ENCODE assay signal across 26 cellular contexts in genomic region chr14:73394317-73394716, GRCh38.
A peak's percentile ranks its signal among the peaks of the same experiment; 100 is the strongest.
DNase-seq lines count a peak whose midpoint lies in the region; ATAC-seq, FAIRE-seq and TF ChIP-seq lines count a peak whose summit lies in the region.
"Had no signal": no experiment of that assay in that cellular context is flagged by ENCODE, and none has a peak within 500 bp of the region (broad histone marks: within the 10 kb centered on the region; RNA-seq: fewer than 3 reads in every experiment).

No MANE protein-coding gene starts in this region.

- no peak overlapping the region for H2AFZ ChIP-seq in mesenchymal stem cell (ENCODE audit: low read depth, low read length)

- H3K27me3 Mint-ChIP-seq in WTC11 (ENCODE audit: low read depth) (no peaks in the 10 kb centered on the region), Caco-2 (ENCODE audit: insufficient read depth, unreplicated experiment) (no peaks in the 10 kb centered on the region)
- H3K27me3 Mint-ChIP-seq: CD4-positive, alpha-beta memory T cell; T-cell had no signal

- TF ChIP-seq POLR2A in H54 (IDR thresholded peaks at IDR 0.05; ENCODE audit: low read depth, low read length) = no peak

- no peaks in the 10 kb centered on the region for H3K36me3 Mint-ChIP-seq in WTC11
- peaks cover under 1% of the 10 kb centered on the region for H3K36me3 Mint-ChIP-seq in Caco-2 (ENCODE audit: insufficient read depth, unreplicated experiment)

- H3K79me1 ChIP-seq in mesenchymal stem cell (replicated peaks; ENCODE audit: low read length, poor library complexity, severe bottlenecking) = peaks cover 20% of the 10 kb centered on the region

- FAIRE-seq in H54 (lab: Jason Lieb, UNC) = peak; percentile 45
- FAIRE-seq: GM18507 had no signal

- POLR2A ChIA-PET in WTC11 (lab: Charles Lee) (interaction anchor here (0.7 kb wide), 1 partner anchor 477 kb away, joined by 4 read pairs; no protein-coding TSS in a partner anchor), Caco-2 (lab: Charles Lee) (interaction anchor here (0.7 kb wide), 1 partner anchor 159 kb away, joined by 3 read pairs; no protein-coding TSS in a partner anchor)

- no peak overlapping the region for H3K4ac ChIP-seq in mesenchymal stem cell (ENCODE audit: low read depth in 1 of 2, low read length in 2 of 2)

- no peak overlapping the region for H4K8ac ChIP-seq in mesenchymal stem cell (ENCODE audit: low read length)

- no peak overlapping the region for H4K91ac ChIP-seq in mesenchymal stem cell (ENCODE audit: low read length)

- H3K4me3 Mint-ChIP-seq in WTC11 = no peak overlapping the region
- no peak overlapping the region for H3K4me3 Mint-ChIP-seq in Caco-2 (ENCODE audit: unreplicated experiment)
- H3K4me3 Mint-ChIP-seq: CD4-positive, alpha-beta memory T cell; T-cell had no signal

- H3K4me3 ChIP-seq in mesenchymal stem cell (ENCODE audit: insufficient read depth in 1 of 2, low read depth in 1 of 2, low read length in 2 of 2) (no peak overlapping the region), Caco-2 (ENCODE audit: low read depth, low read length) (no peak overlapping the region)
- H3K4me3 ChIP-seq: BLaER1, SJCRH30 had no signal

- intact Hi-C loops in Caco-2 (cut with micrococcal nuclease; ENCODE audit: unreplicated experiment) = no loop called here

- DNase-seq in ACHN (peak; percentile 50), H54 (ENCODE audit: insufficient read length, low spot score) (no peak), WTC11 (ENCODE audit: low spot score) (no peak), mesenchymal stem cell (peak; percentile 10), C1 segment of cervical spinal cord (lab: John Stamatoyannopoulos, UW) (no peak), Caco-2 (no peak), NCI-H2029 treated with DMSO at 0.1 percent for 48 hours (lab: John Stamatoyannopoulos, UW) (no peak)
- DNase-seq: Calu3; CD4-positive, alpha-beta memory T cell; DMS79 treated with DMSO at 0.1 percent for 48 hours; GOT3; HCEC 1CT; NCI-H1092 treated with DMSO at 0.1 percent for 48 hours; NCI-H1436 treated with DMSO at 0.1 percent for 48 hours; NCI-H187 treated with DMSO at 0.1 percent for 48 hours; NCI-H2107; NCI-H82; NK-92 treated with Interleukin-12 subunit alpha and Interleukin-12 subunit beta, amount 100 ng/mL, for 24 hours; PC-3; SJCRH30; T-cell had no signal

- H2AK5ac ChIP-seq in mesenchymal stem cell (ENCODE audit: low read length, severe bottlenecking) = no peak overlapping the region

- no peak overlapping the region for H3K14ac ChIP-seq in mesenchymal stem cell (ENCODE audit: low read length in 2 of 2)

- H3K9me3 Mint-ChIP-seq in WTC11 = no peaks in the 10 kb centered on the region
- no peaks in the 10 kb centered on the region for H3K9me3 Mint-ChIP-seq in Caco-2 (ENCODE audit: unreplicated experiment)
- H3K9me3 Mint-ChIP-seq: CD4-positive, alpha-beta memory T cell; T-cell had no signal

- ATAC-seq in WTC11 = no peak
- ATAC-seq in GM19351 (IDR thresholded peaks at IDR 0.05; ENCODE audit: unreplicated experiment) = no peak
- ATAC-seq: Right ventricle myocardium inferior, SK-N-SH treated with all-trans-retinoic acid at 6 μM for 48 hours, T-cell had no signal

- H2BK120ac ChIP-seq in mesenchymal stem cell (ENCODE audit: low read depth, low read length) = no peak overlapping the region

- no peak overlapping the region for H3K23ac ChIP-seq in mesenchymal stem cell (ENCODE audit: low read length in 2 of 2)

- H2BK12ac ChIP-seq in mesenchymal stem cell (ENCODE audit: low read length in 2 of 2) = no peak overlapping the region

- H3K4me1 ChIP-seq in mesenchymal stem cell (ENCODE audit: control insufficient read depth, insufficient read depth, low read depth, low read length) (peaks cover 1% of the 10 kb centered on the region), Caco-2 (no peaks in the 10 kb centered on the region)

- BruUV-seq in Caco-2 (replicated peaks; lab: Mats Ljungman, UMichigan) = no TSS peak

- H2BK15ac ChIP-seq in mesenchymal stem cell (ENCODE audit: low read depth, poor library complexity, severe bottlenecking) = no peak overlapping the region

- peaks cover 6% of the 10 kb centered on the region for H3K4me1 Mint-ChIP-seq in WTC11
- peaks cover 7% of the 10 kb centered on the region for H3K4me1 Mint-ChIP-seq in Caco-2 (ENCODE audit: low read depth, unreplicated experiment)

- H3K27me3 ChIP-seq in mesenchymal stem cell (ENCODE audit: control insufficient read depth in 1 of 2, insufficient read depth in 1 of 2, low read length in 2 of 2) (no peaks in the 10 kb centered on the region), Caco-2 (replicated peaks; ENCODE audit: control insufficient read depth, insufficient read depth, low read length) (no peaks in the 10 kb centered on the region)
- H3K27me3 ChIP-seq: BLaER1, SJCRH30 had no signal

- H3K9ac ChIP-seq in mesenchymal stem cell (ENCODE audit: low read length) = no peak overlapping the region
- H3K9ac ChIP-seq: BLaER1 had no signal

- H3K27ac ChIP-seq in mesenchymal stem cell (ENCODE audit: low read length, poor library complexity, severe bottlenecking) = no peak overlapping the region
- H3K27ac ChIP-seq: BLaER1, SJCRH30 had no signal

- H3K36me3 ChIP-seq in mesenchymal stem cell (ENCODE audit: control insufficient read depth in 1 of 2, insufficient read depth in 2 of 2, low read depth in 1 of 2, low read length in 2 of 2) (peaks cover 0 to 59% of the 10 kb centered on the region in 2 experiments), Caco-2 (ENCODE audit: control insufficient read depth, insufficient read depth, low read length) (no peaks in the 10 kb centered on the region)
- H3K36me3 ChIP-seq: SJCRH30 had no signal

- TF ChIP-seq CTCF in WTC11 (IDR thresholded peaks at IDR 0.05) = no peak
- no peak for TF ChIP-seq CTCF in Caco-2 (IDR thresholded peaks at IDR 0.05; ENCODE audit: insufficient read depth in 1 of 2, low read depth in 1 of 2, low read length in 1 of 2, severe bottlenecking in 1 of 2, unreplicated experiment in 1 of 2)

- in situ Hi-C loops in ACHN (cut with HindIII; ENCODE audit: low pct_ligation_motif_present, low pct_unique_long_range_greater_than_20kb, low sequenced_read_pairs) = no loop called here

- H2BK5ac ChIP-seq in mesenchymal stem cell (ENCODE audit: low read depth, low read length, poor library complexity, severe bottlenecking) = no peak overlapping the region

- no peak overlapping the region for H3K4me2 ChIP-seq in mesenchymal stem cell (ENCODE audit: low read length, poor library complexity, severe bottlenecking)
- H3K4me2 ChIP-seq: BLaER1 had no signal

- CTCF ChIA-PET in WTC11 (lab: Charles Lee) = no interaction called here
- CTCF ChIA-PET in Caco-2 (lab: Charles Lee) = no interaction called here

- H3K9me3 ChIP-seq in mesenchymal stem cell (ENCODE audit: control insufficient read depth, low read length) (no peaks in the 10 kb centered on the region), Caco-2 (no peaks in the 10 kb centered on the region)
- H3K9me3 ChIP-seq: SJCRH30 had no signal

- H3K18ac ChIP-seq in mesenchymal stem cell (ENCODE audit: low read depth in 1 of 2, low read length in 2 of 2) = no peak overlapping the region

- WGBS in mesenchymal stem cell = 100% methylated on average over 1 of the region's 1 CpG

- H3K27ac Mint-ChIP-seq in WTC11 = peak overlapping the region; percentile 26
- no peak overlapping the region for H3K27ac Mint-ChIP-seq in Caco-2 (ENCODE audit: unreplicated experiment)
- H3K27ac Mint-ChIP-seq: CD4-positive, alpha-beta memory T cell; T-cell had no signal

TF ChIP-seq in WTC11, 78 proteins besides CTCF, POLR2A, EP300 and RAD21 (continues in another document):
- TF ChIP-seq ESRRA (CRISPR knock-in tag; IDR thresholded peaks at IDR 0.05; ENCODE audit: borderline replicate concordance) (no peak), ARID4B (CRISPR knock-in tag; IDR thresholded peaks at IDR 0.05; ENCODE audit: borderline replicate concordance) (no peak), SMAD3 (CRISPR knock-in tag; IDR thresholded peaks at IDR 0.05; ENCODE audit: borderline replicate concordance) (no peak), ZNF138 (CRISPR knock-in tag; conservative IDR thresholded peaks at IDR 0.05) (no peak), JUN (CRISPR knock-in tag; IDR thresholded peaks at IDR 0.05) (no peak), TEAD1 (CRISPR knock-in tag; IDR thresholded peaks at IDR 0.05) (no peak), HMGA2 (CRISPR knock-in tag; IDR thresholded peaks at IDR 0.05) (no peak)

Comparison
In these comparisons a context has a peak if more than half of its experiments do, and no peak if none do; other contexts are left out.
1. DNase-seq: peak in ACHN (single experiment) and mesenchymal stem cell (single experiment); none in H54 (single experiment), WTC11 (single experiment), C1 segment of cervical spinal cord (0 of 14), Caco-2 (0 of 2) and NCI-H2029 treated with DMSO at 0.1 percent for 48 hours (single experiment).